In the genomic region with DNA sequence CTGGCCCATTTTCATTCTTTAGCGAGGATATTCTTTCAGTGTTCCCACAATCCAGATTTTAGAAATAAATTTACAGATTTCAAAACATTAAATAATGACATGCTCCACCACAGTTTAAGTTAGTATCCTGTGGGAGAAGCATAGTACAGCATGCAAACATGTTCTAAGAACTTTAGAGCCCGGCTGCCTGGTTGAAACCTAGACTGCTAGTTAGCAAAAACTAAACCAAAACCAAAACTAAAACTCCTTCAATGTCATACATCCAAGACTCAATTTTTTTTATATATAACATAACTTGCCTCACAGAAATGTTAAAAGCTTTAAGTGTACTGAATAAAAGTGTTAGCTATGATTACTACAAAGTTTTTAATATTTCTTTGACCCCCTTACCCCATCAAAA, we compare ENCODE assay signal across 21 cellular contexts. TPM values are rescaled to one million over a fixed set of nuclear protein-coding genes. Genes with fewer than 3 reads are reported as not detected.
DNase-seq lines count a peak whose midpoint lies in the region; ATAC-seq and TF ChIP-seq lines count a peak whose summit lies in the region.
"Had no signal": no experiment of that assay in that cellular context is flagged by ENCODE, and none has a peak within 500 bp of the region (broad histone marks: within the 10 kb centered on the region; RNA-seq: fewer than 3 reads in every experiment).

No MANE protein-coding gene starts in this region.

- H3K27me3 ChIP-seq in KMS-11 (ENCODE audit: insufficient read depth, low read depth) (no peaks in the 10 kb centered on the region), endodermal cell (ENCODE audit: control insufficient read depth, insufficient read depth, low read length, poor library complexity, severe bottlenecking) (no peaks in the 10 kb centered on the region)
- H3K27me3 ChIP-seq: ascending aorta, gastroesophageal sphincter, right atrium auricular region had no signal

- H3K36me3 ChIP-seq in KMS-11 (ENCODE audit: insufficient read depth) = peaks cover 33% of the 10 kb centered on the region; the same call in 1 of the 2 replicates
- peaks cover 93% of the 10 kb centered on the region for H3K36me3 ChIP-seq in endodermal cell (ENCODE audit: control insufficient read depth, insufficient read depth, low read length)

- peaks cover 28% of the 10 kb centered on the region for H3K4me1 ChIP-seq in KMS-11 (ENCODE audit: low read depth, poor library complexity, severe bottlenecking)
- H3K4me1 ChIP-seq in endodermal cell (ENCODE audit: control insufficient read depth, insufficient read depth, low read length) = no peaks in the 10 kb centered on the region
- H3K4me1 ChIP-seq: ascending aorta, gastroesophageal sphincter, right atrium auricular region had no signal

- H3K27ac ChIP-seq in KMS-11 = peak overlapping the region; percentile 23; the same call in 1 of the 2 replicates
- H3K27ac ChIP-seq in endodermal cell (ENCODE audit: low read depth, low read length) = no peak overlapping the region
- H3K27ac ChIP-seq: ascending aorta, gastroesophageal sphincter, right atrium auricular region, SK-N-MC had no signal

- H3K9ac ChIP-seq in KMS-11 (no peak overlapping the region), endodermal cell (ENCODE audit: extremely low read depth, low read length, poor library complexity, severe bottlenecking) (no peak overlapping the region)

- H3K4me3 ChIP-seq in KMS-11 (IDR thresholded peaks at IDR 0.05; ENCODE audit: insufficient read depth, low read depth, low read length) (no peak overlapping the region), endodermal cell (ENCODE audit: low read length) (no peak overlapping the region)
- H3K4me3 ChIP-seq: ascending aorta, gastroesophageal sphincter, K562, right atrium auricular region, SK-N-MC had no signal

- DNase-seq in GM10266 (ENCODE audit: extremely low spot score) (peak; percentile 24), endodermal cell (no peak), NCI-H345 (lab: John Stamatoyannopoulos, UW) (no peak), SIG-M5 (lab: John Stamatoyannopoulos, UW) (no peak), midbrain (lab: John Stamatoyannopoulos, UW) (no peak)
- DNase-seq: activated CD4-positive, alpha-beta T cell treated with anti-CD3 and anti-CD28 coated beads for 1 hour; CD8-positive, alpha-beta T cell; effector CD4-positive, alpha-beta T cell; H7; islet precursor cell; naive thymus-derived CD4-positive, alpha-beta T cell; NCI-H2029; NK-92 treated with Interleukin-12 subunit alpha and Interleukin-12 subunit beta, amount 100 ng/mL, for 24 hours had no signal

- H2AFZ ChIP-seq in KMS-11 (ENCODE audit: low read depth) = no peak overlapping the region

- no peaks in the 10 kb centered on the region for H3K4me1 Mint-ChIP-seq in endodermal cell

- 86 to 93% methylated on average over 1 to 2 of the region's 2 CpGs for WGBS in endodermal cell (ENCODE audit: insufficient coverage in 1 of 2, insufficient read length in 1 of 2), 2 experiments

- TF ChIP-seq CTCF in GM10266 (IDR thresholded peaks at IDR 0.05; ENCODE audit: control insufficient read depth, insufficient read depth, low read depth, missing control alignments) (no peak), KMS-11 (conservative IDR thresholded peaks at IDR 0.05; ENCODE audit: low read depth, low read length) (no peak), endodermal cell (conservative IDR thresholded peaks at IDR 0.05) (no peak)

- no peak overlapping the region for H3K4me3 Mint-ChIP-seq in endodermal cell
- H3K4me3 Mint-ChIP-seq: CD8-positive, alpha-beta T cell had no signal

- H4K20me1 ChIP-seq in KMS-11 (ENCODE audit: insufficient read depth) = peaks cover 8% of the 10 kb centered on the region; the same call in 1 of the 2 replicates

- H3K27me3 Mint-ChIP-seq in endodermal cell (ENCODE audit: insufficient read depth) = no peaks in the 10 kb centered on the region
- H3K27me3 Mint-ChIP-seq: naive thymus-derived CD4-positive, alpha-beta T cell had no signal

- peaks cover 8% of the 10 kb centered on the region for H3K9me3 ChIP-seq in endodermal cell (ENCODE audit: control insufficient read depth, low read length)
- H3K9me3 ChIP-seq: ascending aorta, gastroesophageal sphincter, right atrium auricular region had no signal

- peaks cover 88% of the 10 kb centered on the region for H3K36me3 Mint-ChIP-seq in endodermal cell (ENCODE audit: low read depth)

- H3K27ac Mint-ChIP-seq in endodermal cell = peak overlapping the region; percentile 64
- H3K27ac Mint-ChIP-seq: CD8-positive, alpha-beta T cell had no signal

- peaks cover 86% of the 10 kb centered on the region for H3K79me2 ChIP-seq in KMS-11 (ENCODE audit: insufficient read depth, low read depth)

- H3K4me2 ChIP-seq in KMS-11 = peak overlapping the region; percentile 18; the same call in 1 of the 2 replicates

- peaks cover 4% of the 10 kb centered on the region for H3K9me3 Mint-ChIP-seq in endodermal cell
- H3K9me3 Mint-ChIP-seq: CD8-positive, alpha-beta T cell had no signal

- peak; percentile 72 for ATAC-seq in GM21360 (IDR thresholded peaks at IDR 0.05; ENCODE audit: unreplicated experiment)
- ATAC-seq in HG03354 (IDR thresholded peaks at IDR 0.05; ENCODE audit: poor library complexity, severe bottlenecking, unreplicated experiment) = no peak
- ATAC-seq: CD8-positive, alpha-beta T cell; gastroesophageal sphincter; K562; naive thymus-derived CD4-positive, alpha-beta T cell had no signal

RNA-seq across cellular contexts. Expression of a gene that starts 17.0 kb away (rescaled TPM):
- 100 to 1,000 TPM; 104 to 114 TPM for total RNA-seq in endodermal cell
- 114 TPM for polyA plus RNA-seq in endodermal cell (2013, experiment 1 of 2)
- 93.4 TPM for polyA plus RNA-seq in endodermal cell (2013, experiment 2 of 2)

RNA-seq across cellular contexts. Expression of a gene that starts 44.5 kb away (rescaled TPM):
- total RNA-seq in endodermal cell = 100 to 1,000 TPM; 114 to 123 TPM
- polyA plus RNA-seq in endodermal cell (2013, experiment 1 of 2) = 96.3 TPM
- 93.1 TPM for polyA plus RNA-seq in endodermal cell (2013, experiment 2 of 2)
- total RNA-seq: ascending aorta; CD8-positive, alpha-beta T cell; right atrium auricular region had no signal
